Comparison of ENCODE assay signal across 10 cellular contexts in genomic region chr1:42319871-42320484, GRCh38. TPM values are rescaled to one million over a fixed set of nuclear protein-coding genes. Genes with fewer than 3 reads are reported as not detected.
DNase-seq lines count a peak whose midpoint lies in the region; ATAC-seq and FAIRE-seq lines count a peak whose summit lies in the region.
"Had no signal": no experiment of that assay in that cellular context is flagged by ENCODE, and none has a peak within 500 bp of the region (broad histone marks: within the 10 kb centered on the region; RNA-seq: fewer than 3 reads in every experiment).

No MANE protein-coding gene starts in this region.

- peak overlapping the region; percentile 87 for H3K4me3 Mint-ChIP-seq in activated T-helper 17 cell treated with anti-CD3 and anti-CD28 coated beads, Interleukin-2, amount 50 U/mL, for 72 hours

- intact Hi-C loops in left ventricle myocardium superior (cut with micrococcal nuclease): loop anchor here (10.0 kb wide), 1 partner anchor 145 kb away; no protein-coding TSS in a partner anchor

- H3K36me3 ChIP-seq in subcutaneous abdominal adipose tissue (ENCODE audit: control insufficient read depth in 5 of 5, insufficient read depth in 5 of 5, low read length in 5 of 5): no peaks in the 10 kb centered on the region

- peak overlapping the region in 2 of 5 donors; percentile 47 to 51 for H3K9ac ChIP-seq in subcutaneous abdominal adipose tissue (ENCODE audit: low read length in 5 of 5)

- H3K27me3 ChIP-seq in subcutaneous abdominal adipose tissue (ENCODE audit: control insufficient read depth in 5 of 5, insufficient read depth in 4 of 5, low read length in 5 of 5): no peaks in the 10 kb centered on the region
- H3K27me3 ChIP-seq: testis had no signal

- peak overlapping the region; percentile 26 for H3K27ac ChIP-seq in subcutaneous abdominal adipose tissue (ENCODE audit: low read depth, low read length)
- H3K27ac ChIP-seq: C4-2B had no signal

- H3K9me3 ChIP-seq in subcutaneous abdominal adipose tissue (ENCODE audit: control insufficient read depth in 5 of 5, low read length in 5 of 5): no peaks in the 10 kb centered on the region
- H3K9me3 ChIP-seq: testis had no signal

- peak overlapping the region in 1 of 5 donors; percentile 3 for H3K4me3 ChIP-seq in subcutaneous abdominal adipose tissue (ENCODE audit: low read depth in 1 of 5, low read length in 5 of 5)
- H3K4me3 ChIP-seq: testis had no signal

- no peaks in the 10 kb centered on the region for H3K9me3 Mint-ChIP-seq in activated T-helper 17 cell treated with anti-CD3 and anti-CD28 coated beads, Interleukin-2, amount 50 U/mL, for 72 hours

- ATAC-seq in activated T-helper 17 cell treated with anti-CD3 and anti-CD28 coated beads, Interleukin-2, amount 50 U/mL, for 72 hours (replicated peaks): peak; percentile 32
- peak; percentile 53 for ATAC-seq in left ventricle myocardium superior

- H3K27ac Mint-ChIP-seq in activated T-helper 17 cell treated with anti-CD3 and anti-CD28 coated beads, Interleukin-2, amount 50 U/mL, for 72 hours: peak overlapping the region; percentile 97

- no peak for FAIRE-seq in urothelium cell line (lab: Jason Lieb, UNC)

- no peaks in the 10 kb centered on the region for H3K27me3 Mint-ChIP-seq in activated T-helper 17 cell treated with anti-CD3 and anti-CD28 coated beads, Interleukin-2, amount 50 U/mL, for 72 hours

- DNase-seq in activated T-cell treated with anti-CD3 and anti-CD28 coated beads for 1 hour (ENCODE audit: low read depth) (peak; percentile 21), left ventricle myocardium superior (no peak), urothelium cell line (ENCODE audit: low spot score) (no peak), NCI-H774 (lab: John Stamatoyannopoulos, UW) (no peak)
- no peak for DNase-seq in activated T-cell treated with anti-CD3 and anti-CD28 coated beads, Interleukin-2, amount 50 U/mL, for 48 hours
- DNase-seq in stimulated activated CD4-positive, alpha-beta T cell treated with anti-CD3 and anti-CD28 coated beads, Interleukin-2, amount 100 ng/mL, for 48 hours: no peak
- DNase-seq: testis had no signal

- H3K36me3 Mint-ChIP-seq in activated T-helper 17 cell treated with anti-CD3 and anti-CD28 coated beads, Interleukin-2, amount 50 U/mL, for 72 hours (ENCODE audit: low read depth): peaks cover 9% of the 10 kb centered on the region

- H3K4me1 ChIP-seq in subcutaneous abdominal adipose tissue (ENCODE audit: control insufficient read depth in 5 of 5, insufficient read depth in 5 of 5, low read length in 5 of 5): peaks cover 0 to 57% (median 50%) of the 10 kb centered on the region in 5 donors

- peaks cover 82% of the 10 kb centered on the region for H3K4me1 Mint-ChIP-seq in activated T-helper 17 cell treated with anti-CD3 and anti-CD28 coated beads, Interleukin-2, amount 50 U/mL, for 72 hours

RNA-seq across cellular contexts. Expression of gene FOXJ3, which starts 15.1 kb away (rescaled TPM):
- 10 to 100 TPM; 48.8 to 53.6 TPM for total RNA-seq in activated T-helper 17 cell treated with anti-CD3 and anti-CD28 coated beads, Interleukin-2, amount 50 U/mL, for 72 hours
- total RNA-seq in left ventricle myocardium superior: 35.1 TPM
